ENCODE assay signal across 14 cellular contexts in genomic region chr17:55760643-55761355, GRCh38. TPM values are rescaled to one million over a fixed set of nuclear protein-coding genes. Genes with fewer than 3 reads are reported as not detected.
"Had no signal": no experiment of that assay in that cellular context is flagged by ENCODE, and none has a peak within 500 bp of the region (broad histone marks: within the 10 kb centered on the region; RNA-seq: fewer than 3 reads in every experiment).

No MANE protein-coding gene starts in this region.

- H3K36me3 ChIP-seq: breast epithelium, lower lobe of right lung, prostate gland, right lobe of liver, upper lobe of right lung had no signal

- H3K27ac ChIP-seq: breast epithelium, esophagus muscularis mucosa, foreskin keratinocyte, lower lobe of right lung, prostate gland, upper lobe of right lung had no signal

- H3K9me3 ChIP-seq: breast epithelium, esophagus muscularis mucosa, lower lobe of right lung, prostate gland, right lobe of liver, upper lobe of right lung had no signal

- DNase-seq: activated CD4-positive, alpha-beta T cell treated with anti-CD3 and anti-CD28 coated beads, Interleukin-2, amount 50 U/mL, for 48 hours; activated CD4-positive, CD25-positive, alpha-beta regulatory T cell treated with anti-CD3 and anti-CD28 coated beads, Interleukin-2, amount 50 U/mL, for 72 hours; aorta; foreskin keratinocyte; immature natural killer cell; lower lobe of right lung; right lobe of liver; stimulated activated CD4-positive, alpha-beta T cell treated with anti-CD3 and anti-CD28 coated beads, Interleukin-2, amount 100 ng/mL, for 24 hours; stimulated activated naive CD4-positive, alpha-beta T cell; upper lobe of right lung had no signal

- H3K4me3 ChIP-seq: breast epithelium, esophagus muscularis mucosa, lower lobe of right lung, prostate gland, right lobe of liver, upper lobe of right lung had no signal

- H3K4me1 ChIP-seq: breast epithelium, foreskin keratinocyte, prostate gland had no signal

- ATAC-seq: foreskin keratinocyte; lower lobe of right lung; natural killer cell treated with Interleukin-12 subunit alpha and Interleukin-12 subunit beta and Interleukin-15 and Interleukin-18, amount 100 ng/mL, for 72 hours; upper lobe of right lung had no signal

- H3K27me3 ChIP-seq: breast epithelium, esophagus muscularis mucosa, foreskin keratinocyte, right lobe of liver, upper lobe of right lung had no signal

RNA-seq across cellular contexts. Expression of gene TMEM100, which starts 38.1 kb away (rescaled TPM):
- total RNA-seq: natural killer cell treated with Interleukin-12 subunit alpha and Interleukin-12 subunit beta and Interleukin-15 and Interleukin-18, amount 100 ng/mL, for 72 hours had no signal
